In the genomic region with DNA sequence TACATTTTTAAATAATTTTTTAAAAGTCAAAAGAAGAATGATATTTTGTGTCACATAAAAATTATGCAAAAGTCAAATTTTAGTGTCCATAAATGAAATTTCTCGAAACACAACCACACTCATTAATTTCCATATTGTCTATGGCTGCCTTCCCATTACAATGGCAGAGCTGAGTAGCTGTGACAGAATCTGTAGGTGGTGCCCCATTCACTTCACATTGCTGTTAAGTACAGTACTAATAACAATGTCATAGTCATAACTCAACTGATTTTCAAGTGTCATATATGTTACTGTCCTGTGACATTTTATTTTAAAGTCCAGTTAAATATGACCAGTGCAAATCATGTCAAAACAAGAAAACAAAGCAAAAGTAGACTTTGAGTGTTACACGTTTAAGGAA, we compare ENCODE assay signal across 11 cellular contexts.
"Had no signal": no experiment of that assay in that cellular context is flagged by ENCODE, and none has a peak within 500 bp of the region (broad histone marks: within the 10 kb centered on the region; RNA-seq: fewer than 3 reads in every experiment).

No MANE protein-coding gene starts in this region.

- H3K4me3 ChIP-seq: GM23248, GM23338, HAP-1 had no signal

- H3K9me3 Mint-ChIP-seq: GM23338, HFFc6 had no signal

- DNase-seq: GM23248, GOT3, H7, H9, HCEC 1CT, HFFc6 had no signal

- H3K9me3 ChIP-seq: HAP-1 had no signal

- H2AFZ ChIP-seq: GM23248, GM23338 had no signal

- H3K4me2 ChIP-seq: GM23338 had no signal

- ATAC-seq: GM23338, HCT116 had no signal

- H3K9ac ChIP-seq: GM23248 had no signal

- H3K27ac Mint-ChIP-seq: GM23338, H9, HFFc6 had no signal

- H3K27ac ChIP-seq: GM23248 had no signal

- H3K4me3 Mint-ChIP-seq: GM23338, H9, HFFc6 had no signal

- FAIRE-seq: H1, H54 had no signal

- H3K36me3 ChIP-seq: HAP-1 had no signal
